In the genomic region with DNA sequence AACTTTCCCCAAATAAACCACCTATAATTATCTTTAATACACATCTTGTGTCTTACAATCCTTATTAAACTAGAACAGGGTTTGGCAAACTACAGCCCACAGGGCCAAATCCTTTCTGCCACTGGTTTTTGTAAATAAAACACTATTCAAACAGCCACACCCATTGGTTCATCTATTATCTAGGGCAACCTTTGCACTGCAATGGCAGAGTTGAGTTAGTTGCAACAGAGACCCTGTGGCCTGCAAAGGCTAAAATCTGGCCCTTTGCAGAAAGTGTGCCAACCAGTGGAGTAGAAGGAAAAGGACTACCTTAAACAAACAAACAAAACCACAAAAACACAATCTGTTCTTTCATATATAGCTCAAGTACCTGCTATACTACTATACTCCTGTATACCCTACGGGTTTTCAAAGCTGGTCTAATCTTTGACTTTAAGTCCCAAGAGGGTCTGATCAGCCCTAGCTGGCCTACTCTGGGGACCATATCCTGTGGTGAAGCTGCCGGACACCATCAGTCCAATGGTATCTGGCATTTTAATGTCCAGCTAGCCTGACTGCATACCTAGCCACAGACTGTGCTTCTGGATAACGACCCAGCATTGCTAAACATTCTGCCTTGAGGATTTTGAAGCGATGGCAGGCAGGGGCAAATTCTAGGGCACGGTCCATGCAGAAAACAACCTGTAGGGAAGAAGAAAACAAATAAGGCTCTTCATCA, we compare ENCODE assay signal across 1 cellular context.
TF ChIP-seq lines count a peak whose summit lies in the region.

No MANE protein-coding gene starts in this region.

TF ChIP-seq in HepG2, 621 proteins besides CTCF, POLR2A, EP300 and RAD21 (continued from another document and continues in another):
- TF ChIP-seq, protein P1, sequence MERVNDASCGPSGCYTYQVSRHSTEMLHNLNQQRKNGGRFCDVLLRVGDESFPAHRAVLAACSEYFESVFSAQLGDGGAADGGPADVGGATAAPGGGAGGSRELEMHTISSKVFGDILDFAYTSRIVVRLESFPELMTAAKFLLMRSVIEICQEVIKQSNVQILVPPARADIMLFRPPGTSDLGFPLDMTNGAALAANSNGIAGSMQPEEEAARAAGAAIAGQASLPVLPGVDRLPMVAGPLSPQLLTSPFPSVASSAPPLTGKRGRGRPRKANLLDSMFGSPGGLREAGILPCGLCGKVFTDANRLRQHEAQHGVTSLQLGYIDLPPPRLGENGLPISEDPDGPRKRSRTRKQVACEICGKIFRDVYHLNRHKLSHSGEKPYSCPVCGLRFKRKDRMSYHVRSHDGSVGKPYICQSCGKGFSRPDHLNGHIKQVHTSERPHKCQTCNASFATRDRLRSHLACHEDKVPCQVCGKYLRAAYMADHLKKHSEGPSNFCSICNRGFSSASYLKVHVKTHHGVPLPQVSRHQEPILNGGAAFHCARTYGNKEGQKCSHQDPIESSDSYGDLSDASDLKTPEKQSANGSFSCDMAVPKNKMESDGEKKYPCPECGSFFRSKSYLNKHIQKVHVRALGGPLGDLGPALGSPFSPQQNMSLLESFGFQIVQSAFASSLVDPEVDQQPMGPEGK (CRISPR knock-in tag; IDR thresholded peaks at IDR 0.05), result no peak
- TF ChIP-seq SAFB2 (CRISPR knock-in tag; IDR thresholded peaks at IDR 0.05; ENCODE audit: borderline replicate concordance, low read depth), result no peak
- TF ChIP-seq, protein P2, sequence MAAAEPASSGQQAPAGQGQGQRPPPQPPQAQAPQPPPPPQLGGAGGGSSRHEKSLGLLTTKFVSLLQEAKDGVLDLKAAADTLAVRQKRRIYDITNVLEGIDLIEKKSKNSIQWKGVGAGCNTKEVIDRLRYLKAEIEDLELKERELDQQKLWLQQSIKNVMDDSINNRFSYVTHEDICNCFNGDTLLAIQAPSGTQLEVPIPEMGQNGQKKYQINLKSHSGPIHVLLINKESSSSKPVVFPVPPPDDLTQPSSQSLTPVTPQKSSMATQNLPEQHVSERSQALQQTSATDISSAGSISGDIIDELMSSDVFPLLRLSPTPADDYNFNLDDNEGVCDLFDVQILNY (CRISPR knock-in tag; conservative IDR thresholded peaks at IDR 0.05), result no peak
- TF ChIP-seq, protein P3, sequence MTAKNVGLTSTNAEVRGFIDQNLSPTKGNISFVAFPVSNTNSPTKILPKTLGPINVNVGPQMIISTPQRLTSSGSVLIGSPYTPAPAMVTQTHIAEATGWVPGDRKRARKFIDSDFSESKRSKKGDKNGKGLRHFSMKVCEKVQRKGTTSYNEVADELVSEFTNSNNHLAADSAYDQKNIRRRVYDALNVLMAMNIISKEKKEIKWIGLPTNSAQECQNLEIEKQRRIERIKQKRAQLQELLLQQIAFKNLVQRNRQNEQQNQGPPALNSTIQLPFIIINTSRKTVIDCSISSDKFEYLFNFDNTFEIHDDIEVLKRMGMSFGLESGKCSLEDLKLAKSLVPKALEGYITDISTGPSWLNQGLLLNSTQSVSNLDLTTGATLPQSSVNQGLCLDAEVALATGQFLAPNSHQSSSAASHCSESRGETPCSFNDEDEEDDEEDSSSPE (CRISPR knock-in tag; IDR thresholded peaks at IDR 0.05), result no peak
- TF ChIP-seq SOX5 (CRISPR knock-in tag; IDR thresholded peaks at IDR 0.05; ENCODE audit: borderline replicate concordance), result peak; percentile 93
- no peak for TF ChIP-seq PLRG1 (conservative IDR thresholded peaks at IDR 0.05)
- no peak; the same call in 1 of the 2 replicates for TF ChIP-seq NFIC (IDR thresholded peaks at IDR 0.05; ENCODE audit: low read length)
- no peak for TF ChIP-seq ZNF207 (IDR thresholded peaks at IDR 0.05; ENCODE audit: borderline replicate concordance)
- TF ChIP-seq, protein P4, sequence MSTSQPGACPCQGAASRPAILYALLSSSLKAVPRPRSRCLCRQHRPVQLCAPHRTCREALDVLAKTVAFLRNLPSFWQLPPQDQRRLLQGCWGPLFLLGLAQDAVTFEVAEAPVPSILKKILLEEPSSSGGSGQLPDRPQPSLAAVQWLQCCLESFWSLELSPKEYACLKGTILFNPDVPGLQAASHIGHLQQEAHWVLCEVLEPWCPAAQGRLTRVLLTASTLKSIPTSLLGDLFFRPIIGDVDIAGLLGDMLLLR (CRISPR knock-in tag; IDR thresholded peaks at IDR 0.05), result no peak
- no peak for TF ChIP-seq TCF12 (IDR thresholded peaks at IDR 0.05)
- no peak for TF ChIP-seq TCF12 (CRISPR knock-in tag; IDR thresholded peaks at IDR 0.05)
- TF ChIP-seq, protein P5, sequence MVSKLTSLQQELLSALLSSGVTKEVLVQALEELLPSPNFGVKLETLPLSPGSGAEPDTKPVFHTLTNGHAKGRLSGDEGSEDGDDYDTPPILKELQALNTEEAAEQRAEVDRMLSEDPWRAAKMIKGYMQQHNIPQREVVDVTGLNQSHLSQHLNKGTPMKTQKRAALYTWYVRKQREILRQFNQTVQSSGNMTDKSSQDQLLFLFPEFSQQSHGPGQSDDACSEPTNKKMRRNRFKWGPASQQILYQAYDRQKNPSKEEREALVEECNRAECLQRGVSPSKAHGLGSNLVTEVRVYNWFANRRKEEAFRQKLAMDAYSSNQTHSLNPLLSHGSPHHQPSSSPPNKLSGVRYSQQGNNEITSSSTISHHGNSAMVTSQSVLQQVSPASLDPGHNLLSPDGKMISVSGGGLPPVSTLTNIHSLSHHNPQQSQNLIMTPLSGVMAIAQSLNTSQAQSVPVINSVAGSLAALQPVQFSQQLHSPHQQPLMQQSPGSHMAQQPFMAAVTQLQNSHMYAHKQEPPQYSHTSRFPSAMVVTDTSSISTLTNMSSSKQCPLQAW (CRISPR knock-in tag; IDR thresholded peaks at IDR 0.05), result 0 out of 2 replicates have a peak, but pooled peaks have one; percentile 47
- TF ChIP-seq, protein P6, sequence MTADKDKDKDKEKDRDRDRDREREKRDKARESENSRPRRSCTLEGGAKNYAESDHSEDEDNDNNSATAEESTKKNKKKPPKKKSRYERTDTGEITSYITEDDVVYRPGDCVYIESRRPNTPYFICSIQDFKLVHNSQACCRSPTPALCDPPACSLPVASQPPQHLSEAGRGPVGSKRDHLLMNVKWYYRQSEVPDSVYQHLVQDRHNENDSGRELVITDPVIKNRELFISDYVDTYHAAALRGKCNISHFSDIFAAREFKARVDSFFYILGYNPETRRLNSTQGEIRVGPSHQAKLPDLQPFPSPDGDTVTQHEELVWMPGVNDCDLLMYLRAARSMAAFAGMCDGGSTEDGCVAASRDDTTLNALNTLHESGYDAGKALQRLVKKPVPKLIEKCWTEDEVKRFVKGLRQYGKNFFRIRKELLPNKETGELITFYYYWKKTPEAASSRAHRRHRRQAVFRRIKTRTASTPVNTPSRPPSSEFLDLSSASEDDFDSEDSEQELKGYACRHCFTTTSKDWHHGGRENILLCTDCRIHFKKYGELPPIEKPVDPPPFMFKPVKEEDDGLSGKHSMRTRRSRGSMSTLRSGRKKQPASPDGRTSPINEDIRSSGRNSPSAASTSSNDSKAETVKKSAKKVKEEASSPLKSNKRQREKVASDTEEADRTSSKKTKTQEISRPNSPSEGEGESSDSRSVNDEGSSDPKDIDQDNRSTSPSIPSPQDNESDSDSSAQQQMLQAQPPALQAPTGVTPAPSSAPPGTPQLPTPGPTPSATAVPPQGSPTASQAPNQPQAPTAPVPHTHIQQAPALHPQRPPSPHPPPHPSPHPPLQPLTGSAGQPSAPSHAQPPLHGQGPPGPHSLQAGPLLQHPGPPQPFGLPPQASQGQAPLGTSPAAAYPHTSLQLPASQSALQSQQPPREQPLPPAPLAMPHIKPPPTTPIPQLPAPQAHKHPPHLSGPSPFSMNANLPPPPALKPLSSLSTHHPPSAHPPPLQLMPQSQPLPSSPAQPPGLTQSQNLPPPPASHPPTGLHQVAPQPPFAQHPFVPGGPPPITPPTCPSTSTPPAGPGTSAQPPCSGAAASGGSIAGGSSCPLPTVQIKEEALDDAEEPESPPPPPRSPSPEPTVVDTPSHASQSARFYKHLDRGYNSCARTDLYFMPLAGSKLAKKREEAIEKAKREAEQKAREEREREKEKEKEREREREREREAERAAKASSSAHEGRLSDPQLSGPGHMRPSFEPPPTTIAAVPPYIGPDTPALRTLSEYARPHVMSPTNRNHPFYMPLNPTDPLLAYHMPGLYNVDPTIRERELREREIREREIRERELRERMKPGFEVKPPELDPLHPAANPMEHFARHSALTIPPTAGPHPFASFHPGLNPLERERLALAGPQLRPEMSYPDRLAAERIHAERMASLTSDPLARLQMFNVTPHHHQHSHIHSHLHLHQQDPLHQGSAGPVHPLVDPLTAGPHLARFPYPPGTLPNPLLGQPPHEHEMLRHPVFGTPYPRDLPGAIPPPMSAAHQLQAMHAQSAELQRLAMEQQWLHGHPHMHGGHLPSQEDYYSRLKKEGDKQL (CRISPR knock-in tag; IDR thresholded peaks at IDR 0.05; ENCODE audit: low read depth), result peak; percentile 40; the same call in 1 of the 2 replicates
- TF ChIP-seq, protein P7, sequence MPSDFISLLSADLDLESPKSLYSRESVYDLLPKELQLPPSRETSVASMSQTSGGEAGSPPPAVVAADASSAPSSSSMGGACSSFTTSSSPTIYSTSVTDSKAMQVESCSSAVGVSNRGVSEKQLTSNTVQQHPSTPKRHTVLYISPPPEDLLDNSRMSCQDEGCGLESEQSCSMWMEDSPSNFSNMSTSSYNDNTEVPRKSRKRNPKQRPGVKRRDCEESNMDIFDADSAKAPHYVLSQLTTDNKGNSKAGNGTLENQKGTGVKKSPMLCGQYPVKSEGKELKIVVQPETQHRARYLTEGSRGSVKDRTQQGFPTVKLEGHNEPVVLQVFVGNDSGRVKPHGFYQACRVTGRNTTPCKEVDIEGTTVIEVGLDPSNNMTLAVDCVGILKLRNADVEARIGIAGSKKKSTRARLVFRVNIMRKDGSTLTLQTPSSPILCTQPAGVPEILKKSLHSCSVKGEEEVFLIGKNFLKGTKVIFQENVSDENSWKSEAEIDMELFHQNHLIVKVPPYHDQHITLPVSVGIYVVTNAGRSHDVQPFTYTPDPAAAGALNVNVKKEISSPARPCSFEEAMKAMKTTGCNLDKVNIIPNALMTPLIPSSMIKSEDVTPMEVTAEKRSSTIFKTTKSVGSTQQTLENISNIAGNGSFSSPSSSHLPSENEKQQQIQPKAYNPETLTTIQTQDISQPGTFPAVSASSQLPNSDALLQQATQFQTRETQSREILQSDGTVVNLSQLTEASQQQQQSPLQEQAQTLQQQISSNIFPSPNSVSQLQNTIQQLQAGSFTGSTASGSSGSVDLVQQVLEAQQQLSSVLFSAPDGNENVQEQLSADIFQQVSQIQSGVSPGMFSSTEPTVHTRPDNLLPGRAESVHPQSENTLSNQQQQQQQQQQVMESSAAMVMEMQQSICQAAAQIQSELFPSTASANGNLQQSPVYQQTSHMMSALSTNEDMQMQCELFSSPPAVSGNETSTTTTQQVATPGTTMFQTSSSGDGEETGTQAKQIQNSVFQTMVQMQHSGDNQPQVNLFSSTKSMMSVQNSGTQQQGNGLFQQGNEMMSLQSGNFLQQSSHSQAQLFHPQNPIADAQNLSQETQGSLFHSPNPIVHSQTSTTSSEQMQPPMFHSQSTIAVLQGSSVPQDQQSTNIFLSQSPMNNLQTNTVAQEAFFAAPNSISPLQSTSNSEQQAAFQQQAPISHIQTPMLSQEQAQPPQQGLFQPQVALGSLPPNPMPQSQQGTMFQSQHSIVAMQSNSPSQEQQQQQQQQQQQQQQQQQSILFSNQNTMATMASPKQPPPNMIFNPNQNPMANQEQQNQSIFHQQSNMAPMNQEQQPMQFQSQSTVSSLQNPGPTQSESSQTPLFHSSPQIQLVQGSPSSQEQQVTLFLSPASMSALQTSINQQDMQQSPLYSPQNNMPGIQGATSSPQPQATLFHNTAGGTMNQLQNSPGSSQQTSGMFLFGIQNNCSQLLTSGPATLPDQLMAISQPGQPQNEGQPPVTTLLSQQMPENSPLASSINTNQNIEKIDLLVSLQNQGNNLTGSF (CRISPR knock-in tag; IDR thresholded peaks at IDR 0.05), result no peak
- TF ChIP-seq, protein P8, sequence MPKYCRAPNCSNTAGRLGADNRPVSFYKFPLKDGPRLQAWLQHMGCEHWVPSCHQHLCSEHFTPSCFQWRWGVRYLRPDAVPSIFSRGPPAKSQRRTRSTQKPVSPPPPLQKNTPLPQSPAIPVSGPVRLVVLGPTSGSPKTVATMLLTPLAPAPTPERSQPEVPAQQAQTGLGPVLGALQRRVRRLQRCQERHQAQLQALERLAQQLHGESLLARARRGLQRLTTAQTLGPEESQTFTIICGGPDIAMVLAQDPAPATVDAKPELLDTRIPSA (CRISPR knock-in tag; IDR thresholded peaks at IDR 0.05; ENCODE audit: borderline replicate concordance), result no peak
- no peak for TF ChIP-seq SRSF1 (optimal IDR thresholded peaks at IDR 0.05; ENCODE audit: low read depth, low read length)
- TF ChIP-seq ZNF431 (CRISPR knock-in tag; IDR thresholded peaks at IDR 0.05; ENCODE audit: borderline replicate concordance, low read depth), result no peak
- TF ChIP-seq RFXAP (CRISPR knock-in tag; IDR thresholded peaks at IDR 0.05; ENCODE audit: borderline replicate concordance), result no peak
- TF ChIP-seq TAF1 (CRISPR knock-in tag; IDR thresholded peaks at IDR 0.05), result peak; percentile 24; the same call in 1 of the 2 replicates
- no peak for TF ChIP-seq ZNF781 (CRISPR knock-in tag; IDR thresholded peaks at IDR 0.05; ENCODE audit: borderline replicate concordance, not compliant biosample characterization)
- no peak for TF ChIP-seq ZNF790 (CRISPR knock-in tag; IDR thresholded peaks at IDR 0.05; ENCODE audit: borderline replicate concordance)
- TF ChIP-seq KLF12 (CRISPR knock-in tag; IDR thresholded peaks at IDR 0.05; ENCODE audit: borderline replicate concordance), result peak; percentile 36; the same call in 1 of the 2 replicates
- no peak for TF ChIP-seq ZNF326 (CRISPR knock-in tag; IDR thresholded peaks at IDR 0.05; ENCODE audit: borderline replicate concordance)
- no peak for TF ChIP-seq ZNF839 (CRISPR knock-in tag; IDR thresholded peaks at IDR 0.05; ENCODE audit: borderline replicate concordance)
- TF ChIP-seq SMAD9 (CRISPR knock-in tag; IDR thresholded peaks at IDR 0.05), result no peak
- no peak for TF ChIP-seq XBP1 (CRISPR knock-in tag; IDR thresholded peaks at IDR 0.05)
- TF ChIP-seq, protein P9, sequence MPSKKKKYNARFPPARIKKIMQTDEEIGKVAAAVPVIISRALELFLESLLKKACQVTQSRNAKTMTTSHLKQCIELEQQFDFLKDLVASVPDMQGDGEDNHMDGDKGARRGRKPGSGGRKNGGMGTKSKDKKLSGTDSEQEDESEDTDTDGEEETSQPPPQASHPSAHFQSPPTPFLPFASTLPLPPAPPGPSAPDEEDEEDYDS (CRISPR knock-in tag; IDR thresholded peaks at IDR 0.05), result no peak
- TF ChIP-seq, protein P10, sequence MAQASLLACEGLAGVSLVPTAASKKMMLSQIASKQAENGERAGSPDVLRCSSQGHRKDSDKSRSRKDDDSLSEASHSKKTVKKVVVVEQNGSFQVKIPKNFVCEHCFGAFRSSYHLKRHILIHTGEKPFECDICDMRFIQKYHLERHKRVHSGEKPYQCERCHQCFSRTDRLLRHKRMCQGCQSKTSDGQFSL (CRISPR knock-in tag; IDR thresholded peaks at IDR 0.05), result no peak
- no peak for TF ChIP-seq NR1H2 (CRISPR knock-in tag; IDR thresholded peaks at IDR 0.05; ENCODE audit: borderline replicate concordance, low read depth)
- TF ChIP-seq KMT2A (CRISPR knock-in tag; IDR thresholded peaks at IDR 0.05), result no peak
- TF ChIP-seq AGO1 (IDR thresholded peaks at IDR 0.05; ENCODE audit: low read depth, low read length, poor library complexity, severe bottlenecking), result no peak
